1 cellular context compared by ENCODE assay signal in genomic region chr4:6049972-6050371, GRCh38.
TF ChIP-seq lines count a peak whose summit lies in the region.

No MANE protein-coding gene starts in this region.

TF ChIP-seq in H1, 55 proteins besides CTCF, POLR2A, EP300 and RAD21:
- TF ChIP-seq ATF2 (IDR thresholded peaks at IDR 0.05; ENCODE audit: low read length) (no peak), CREB1 (IDR thresholded peaks at IDR 0.05) (no peak), SP1 (IDR thresholded peaks at IDR 0.05; ENCODE audit: low read depth, low read length) (no peak), NANOG (IDR thresholded peaks at IDR 0.05; ENCODE audit: insufficient read depth, low read depth, low read length, poor library complexity, severe bottlenecking) (no peak), SAP30 (IDR thresholded peaks at IDR 0.05; ENCODE audit: insufficient read depth, insufficient replicate concordance, low read length) (no peak), POLR2AphosphoS5 (IDR thresholded peaks at IDR 0.05; ENCODE audit: low read depth, low read length) (no peak), EZH2 (IDR thresholded peaks at IDR 0.05; ENCODE audit: low read depth, low read length, severe bottlenecking) (no peak), CBX8 (IDR thresholded peaks at IDR 0.05; ENCODE audit: borderline replicate concordance, low read depth, low read length) (no peak), RXRA (IDR thresholded peaks at IDR 0.05; ENCODE audit: insufficient read depth, low read depth, low read length) (no peak), CHD1 (IDR thresholded peaks at IDR 0.05; ENCODE audit: low read depth, low read length) (no peak), JUN (IDR thresholded peaks at IDR 0.05; ENCODE audit: low read depth, low read length) (no peak), ZNF274 (IDR thresholded peaks at IDR 0.05; ENCODE audit: borderline replicate concordance, extremely low read depth, low read length) (no peak), SP4 (IDR thresholded peaks at IDR 0.05; ENCODE audit: low read length) (no peak), TBP (IDR thresholded peaks at IDR 0.05; ENCODE audit: low read depth, low read length) (no peak), MAFK (IDR thresholded peaks at IDR 0.05; ENCODE audit: low read depth, low read length) (no peak), TAF7 (optimal IDR thresholded peaks at IDR 0.05; ENCODE audit: borderline replicate concordance, low read depth, low read length) (no peak), BACH1 (IDR thresholded peaks at IDR 0.05; ENCODE audit: low read length) (no peak), USF2 (IDR thresholded peaks at IDR 0.05; ENCODE audit: low read length) (no peak), YY1 (IDR thresholded peaks at IDR 0.05; ENCODE audit: low read depth, low read length) (no peak), RNF2 (IDR thresholded peaks at IDR 0.05; ENCODE audit: borderline replicate concordance, low read depth, low read length, missing control alignments, poor library complexity, severe bottlenecking) (no peak)
TF ChIP-seq in H1: peak in this region for 0.
